ENCODE assay signal across 8 cellular contexts in the genomic region with DNA sequence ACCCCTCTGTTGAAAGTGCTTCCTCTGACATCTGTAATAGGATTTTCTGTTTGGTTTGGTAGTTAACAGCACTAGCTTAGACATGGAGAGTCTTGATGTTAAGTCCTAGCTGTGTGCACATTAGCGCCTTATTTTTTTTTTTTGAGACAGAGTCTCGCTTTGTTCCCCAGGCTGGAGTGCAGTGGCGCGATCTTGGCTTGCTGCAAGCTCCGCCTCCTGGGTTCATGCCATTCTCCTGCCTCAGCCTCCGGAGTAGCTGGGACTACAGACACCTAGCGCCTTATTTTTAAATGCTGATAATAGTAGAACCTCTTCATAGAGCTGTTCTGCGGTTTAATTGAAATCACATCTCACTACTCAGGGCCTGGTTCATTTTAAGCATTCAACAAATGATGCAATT.
DNase-seq lines count a peak whose midpoint lies in the region; ATAC-seq and TF ChIP-seq lines count a peak whose summit lies in the region.
"Not testable (repeated sequence)": the region's sequence is repeated elsewhere in the genome, so short reads cannot be mapped to it uniquely, and the experiment has no call there.

No MANE protein-coding gene starts in this region.

- not testable (repeated sequence) for H3K36me3 Mint-ChIP-seq in GM23338 (ENCODE audit: low read depth)

- H3K4me1 ChIP-seq in GM23338 (ENCODE audit: insufficient read depth); mesenchymal stem cell (ENCODE audit: control insufficient read depth, insufficient read depth, low read depth, low read length): not testable (repeated sequence)
- H3K4me1 ChIP-seq in PC-3 (ENCODE audit: insufficient read depth, low read length) (peaks cover 54% of the 10 kb centered on the region), SJSA1 (replicated peaks) (peaks cover 67% of the 10 kb centered on the region), tibial nerve (peaks cover 0 to 49% (median 15%) of the 10 kb centered on the region in 4 donors)

- 93% methylated on average over 6 of the region's 8 CpGs for WGBS in mesenchymal stem cell
- 43 to 50% methylated on average over 8 of the region's 8 CpGs for WGBS in tibial nerve, 2 donors

- H3K9me2 ChIP-seq in GM23338 (ENCODE audit: insufficient read depth); PC-3 (replicated peaks; ENCODE audit: low read length): not testable (repeated sequence)

- H3K9me3 Mint-ChIP-seq in GM23338: not testable (repeated sequence)

- not testable (repeated sequence) for BruUV-seq in PC-3 (replicated peaks; lab: Mats Ljungman, UMichigan)

- not testable (repeated sequence) for H3K79me2 ChIP-seq in GM23338 (replicated peaks; ENCODE audit: insufficient read depth)
- peaks cover 33% of the 10 kb centered on the region for H3K79me2 ChIP-seq in PC-3 (ENCODE audit: low read length)

- ATAC-seq in GM23338, PC-3: not testable (repeated sequence)

- not testable (repeated sequence) for TF ChIP-seq POLR2A in tibial nerve (IDR thresholded peaks at IDR 0.05)

- H3K4me2 ChIP-seq in GM23338; mesenchymal stem cell (ENCODE audit: low read length, poor library complexity, severe bottlenecking): not testable (repeated sequence)
- peak overlapping the region; percentile 19; the same call in 1 of the 2 replicates for H3K4me2 ChIP-seq in PC-3 (ENCODE audit: low read length)

- not testable (repeated sequence) for H3K27ac ChIP-seq in GM23338 (ENCODE audit: low read depth)
- peak overlapping the region; percentile 36; the same call in 1 of the 2 replicates for H3K27ac ChIP-seq in PC-3 (ENCODE audit: low read length)
- H3K27ac ChIP-seq in SJSA1: peak overlapping the region; percentile 86
- H3K27ac ChIP-seq in brain microvascular endothelial cell: peak overlapping the region; percentile 70
- H3K27ac ChIP-seq in mesenchymal stem cell (ENCODE audit: low read length, poor library complexity, severe bottlenecking): peak overlapping the region; percentile 78
- peak overlapping the region; percentile 17 to 78 (median 51) for H3K27ac ChIP-seq in tibial nerve

- H2BK120ac ChIP-seq in mesenchymal stem cell (ENCODE audit: low read depth, low read length): not testable (repeated sequence)

- not testable (repeated sequence) for H3K9ac ChIP-seq in PC-3 (ENCODE audit: low read length); mesenchymal stem cell (ENCODE audit: low read length)

- H3K9me3 ChIP-seq in PC-3 (ENCODE audit: low read length); SJSA1 (replicated peaks); mesenchymal stem cell (ENCODE audit: control insufficient read depth, low read length); tibial nerve: not testable (repeated sequence)

- peak overlapping the region; percentile 4; the same call in 1 of the 2 replicates for H2AFZ ChIP-seq in GM23338
- not testable (repeated sequence) for H2AFZ ChIP-seq in PC-3 (ENCODE audit: low read length); mesenchymal stem cell (ENCODE audit: low read depth, low read length)

- H3K4me3 Mint-ChIP-seq in GM23338: not testable (repeated sequence)

- POLR2A ChIA-PET in PC-3 (lab: Charles Lee; ENCODE audit: unreplicated experiment): not testable (repeated sequence)

- not testable (repeated sequence) for H3K27me3 ChIP-seq in GM23338 (ENCODE audit: insufficient read depth); PC-3 (ENCODE audit: low read length); SJSA1 (replicated peaks); brain microvascular endothelial cell (replicated peaks); mesenchymal stem cell (ENCODE audit: control insufficient read depth in 1 of 2, insufficient read depth in 1 of 2, low read length in 2 of 2); tibial nerve

- not testable (repeated sequence) for H3K27ac Mint-ChIP-seq in GM23338

- not testable (repeated sequence) for DNase-seq in GM23338 (ENCODE audit: low spot score); PC-3; SJSA1 (ENCODE audit: low read depth in 1 of 2, low spot score in 2 of 2); mesenchymal stem cell; tibial nerve (ENCODE audit: low spot score in 2 of 2)
- DNase-seq in brain microvascular endothelial cell (peak; percentile 38), head of caudate nucleus (peak in 23 of 42 donors; percentile 8 to 62 (median 28)), pons (ENCODE audit: low spot score) (peak; percentile 37)

- in situ Hi-C loops in brain microvascular endothelial cell (cut with HindIII; ENCODE audit: low pct_ligation_motif_present, low sequenced_read_pairs): not testable (repeated sequence)

- not testable (repeated sequence) for H2BK5ac ChIP-seq in mesenchymal stem cell (ENCODE audit: low read depth, low read length, poor library complexity, severe bottlenecking)

- not testable (repeated sequence) for H4K20me1 ChIP-seq in GM23338 (replicated peaks; ENCODE audit: insufficient read depth); PC-3 (ENCODE audit: low read length)

- not testable (repeated sequence) for H3K79me1 ChIP-seq in mesenchymal stem cell (replicated peaks; ENCODE audit: low read length, poor library complexity, severe bottlenecking)

- H3K4ac ChIP-seq in mesenchymal stem cell (ENCODE audit: low read depth in 1 of 2, low read length in 2 of 2): not testable (repeated sequence)

- not testable (repeated sequence) for H4K8ac ChIP-seq in mesenchymal stem cell (ENCODE audit: low read length)

- TF ChIP-seq EP300 in tibial nerve (IDR thresholded peaks at IDR 0.05): peak in 1 of 2 donors; percentile 59

- H3K4me3 ChIP-seq in GM23338; PC-3 (ENCODE audit: low read length); SJSA1; brain microvascular endothelial cell (ENCODE audit: low read depth, low read length); mesenchymal stem cell (ENCODE audit: insufficient read depth in 1 of 2, low read depth in 1 of 2, low read length in 2 of 2); tibial nerve: not testable (repeated sequence)

- H3K18ac ChIP-seq in mesenchymal stem cell (ENCODE audit: low read depth in 1 of 2, low read length in 2 of 2): not testable (repeated sequence)

- not testable (repeated sequence) for H3K14ac ChIP-seq in mesenchymal stem cell (ENCODE audit: low read length in 2 of 2)

- not testable (repeated sequence) for H3K4me1 Mint-ChIP-seq in GM23338

- not testable (repeated sequence) for H3K27me3 Mint-ChIP-seq in GM23338 (ENCODE audit: insufficient read depth, low read depth, poor library complexity)

- not testable (repeated sequence) for H2AK5ac ChIP-seq in mesenchymal stem cell (ENCODE audit: low read length, severe bottlenecking)

- H3F3A ChIP-seq in GM23338 (replicated peaks; ENCODE audit: low read depth); PC-3 (ENCODE audit: low read length, unreplicated experiment): not testable (repeated sequence)

- H3K36me3 ChIP-seq in GM23338 (ENCODE audit: insufficient read depth); PC-3 (ENCODE audit: low read depth, low read length); SJSA1; brain microvascular endothelial cell (replicated peaks); mesenchymal stem cell (ENCODE audit: control insufficient read depth in 1 of 2, insufficient read depth in 2 of 2, low read depth in 1 of 2, low read length in 2 of 2); tibial nerve: not testable (repeated sequence)

- intact Hi-C loops in PC-3 (cut with micrococcal nuclease): loop anchor here (10.0 kb wide), 1 partner anchor 50 kb away; no protein-coding TSS in a partner anchor
- intact Hi-C loops in head of caudate nucleus (cut with DNase I): not testable (repeated sequence)

- not testable (repeated sequence) for H4K91ac ChIP-seq in mesenchymal stem cell (ENCODE audit: low read length)

- TF ChIP-seq CTCF in GM23338 (conservative IDR thresholded peaks at IDR 0.05; ENCODE audit: low read depth in 2 of 2); PC-3 (conservative IDR thresholded peaks at IDR 0.05; ENCODE audit: low read depth, low read length); brain microvascular endothelial cell (IDR thresholded peaks at IDR 0.05; ENCODE audit: low read depth, low read length, missing control alignments); tibial nerve (IDR thresholded peaks at IDR 0.05): not testable (repeated sequence)

- CTCF ChIA-PET in PC-3 (lab: Charles Lee): not testable (repeated sequence)

- H3K23ac ChIP-seq in mesenchymal stem cell (ENCODE audit: low read length in 2 of 2): not testable (repeated sequence)

- not testable (repeated sequence) for H2BK15ac ChIP-seq in mesenchymal stem cell (ENCODE audit: low read depth, poor library complexity, severe bottlenecking)

- H2BK12ac ChIP-seq in mesenchymal stem cell (ENCODE audit: low read length in 2 of 2): not testable (repeated sequence)
